In genomic region chr5:129767927-129768380, GRCh38 we compare ENCODE assay signal across 8 cellular contexts. TPM values are rescaled to one million over a fixed set of nuclear protein-coding genes. Genes with fewer than 3 reads are reported as not detected.
DNase-seq lines count a peak whose midpoint lies in the region; ATAC-seq and TF ChIP-seq lines count a peak whose summit lies in the region.

No MANE protein-coding gene starts in this region.

- H3K4me3 ChIP-seq in body of pancreas (no peak overlapping the region), iPS DF 6.9 (ENCODE audit: low read length) (no peak overlapping the region)

- intact Hi-C loops in body of pancreas (cut with DNase I): loop anchor here (10.0 kb wide), 1 partner anchor 863 kb away; no protein-coding TSS in a partner anchor

- no peaks in the 10 kb centered on the region for H3K9me3 ChIP-seq in body of pancreas
- H3K9me3 ChIP-seq in iPS DF 6.9 (ENCODE audit: control insufficient read depth, insufficient read depth, low read length): no peaks in the 10 kb centered on the region

- H3K27me3 ChIP-seq in body of pancreas: no peaks in the 10 kb centered on the region
- H3K27me3 ChIP-seq in iPS DF 6.9 (ENCODE audit: control insufficient read depth, insufficient read depth, low read length): no peaks in the 10 kb centered on the region

- DNase-seq in AG09319 (ENCODE audit: extremely low read depth, low read depth): peak; percentile 70
- DNase-seq in NCI-H187 treated with DMSO at 0.1 percent for 48 hours (lab: John Stamatoyannopoulos, UW): peak; percentile 48
- peak in 4 of 5 experiments; percentile 3 to 67 (median 22) for DNase-seq in T-helper 2 cell
- DNase-seq in body of pancreas: peak; percentile 75 to 85 (median 78)
- DNase-seq in iPS DF 6.9 (ENCODE audit: low read depth, low spot score): peak; percentile 79
- peak; percentile 47 to 82 (median 54) for DNase-seq in stimulated activated CD4-positive, alpha-beta T cell treated with anti-CD3 and anti-CD28 coated beads, Interleukin-12 subunit alpha, Interleukin-12 subunit beta, amount 100 ng/mL, for 48 hours (ENCODE audit: low read depth in 2 of 3, low spot score in 1 of 3)

- H3K36me3 ChIP-seq in body of pancreas (replicated peaks in 1 of 2; ENCODE audit: insufficient read depth in 1 of 2, low read depth in 2 of 2) (no peaks in the 10 kb centered on the region), iPS DF 6.9 (ENCODE audit: control insufficient read depth, insufficient read depth, low read length) (no peaks in the 10 kb centered on the region)

- no peak overlapping the region for H3K27ac ChIP-seq in body of pancreas
- H3K27ac ChIP-seq in iPS DF 6.9 (ENCODE audit: low read length): no peak overlapping the region

- TF ChIP-seq CTCF in AG09319 (IDR thresholded peaks at IDR 0.05; ENCODE audit: low read depth, low read length): peak; percentile 98
- peak; percentile 90 to 99 (median 99) for TF ChIP-seq CTCF in body of pancreas (IDR thresholded peaks at IDR 0.05)

- no peak for TF ChIP-seq POLR2A in body of pancreas (IDR thresholded peaks at IDR 0.05)

- H3K4me1 ChIP-seq in body of pancreas (no peaks in the 10 kb centered on the region), iPS DF 6.9 (ENCODE audit: control insufficient read depth, insufficient read depth, low read length) (no peaks in the 10 kb centered on the region; the same call in 1 of the 2 replicates)

- 0% methylated on average over 3 of the region's 3 CpGs for WGBS in body of pancreas, 2 donors
- no CpG with 5 or more reads among the region's 3 CpGs for WGBS in iPS DF 6.9 (ENCODE audit: insufficient coverage, insufficient read length)

- peak; percentile 95 for ATAC-seq in GM18861 (IDR thresholded peaks at IDR 0.05; ENCODE audit: unreplicated experiment)
- peak; percentile 93 for ATAC-seq in HG03039 (IDR thresholded peaks at IDR 0.05; ENCODE audit: unreplicated experiment)
- ATAC-seq in body of pancreas: peak; percentile 95

RNA-seq across cellular contexts. Expression of gene MINAR2, which starts 20.1 kb away (rescaled TPM):
- not detected for total RNA-seq in body of pancreas

Comparison
In these comparisons a context has a peak if more than half of its experiments do, and no peak if none do; other contexts are left out.
1. DNase-seq: peak in every context shown above with its lines; median percentile 79 in iPS DF 6.9; 78 in body of pancreas; 70 in AG09319; 54 in stimulated activated CD4-positive, alpha-beta T cell treated with anti-CD3 and anti-CD28 coated beads, Interleukin-12 subunit alpha, Interleukin-12 subunit beta, amount 100 ng/mL, for 48 hours; 48 in NCI-H187 treated with DMSO at 0.1 percent for 48 hours; 22 in T-helper 2 cell.